27 cellular contexts compared by ENCODE assay signal in genomic region chr21:45419162-45419561, GRCh38. TPM values are rescaled to one million over a fixed set of nuclear protein-coding genes. Genes with fewer than 3 reads are reported as not detected.
DNase-seq lines count a peak whose midpoint lies in the region; ATAC-seq, FAIRE-seq and TF ChIP-seq lines count a peak whose summit lies in the region.
"Had no signal": no experiment of that assay in that cellular context is flagged by ENCODE, and none has a peak within 500 bp of the region (broad histone marks: within the 10 kb centered on the region; RNA-seq: fewer than 3 reads in every experiment).

No MANE protein-coding gene starts in this region.

- H3K9me3 ChIP-seq in mucosa of descending colon: no peaks in the 10 kb centered on the region
- H3K9me3 ChIP-seq: breast epithelium, heart left ventricle, left lung, psoas muscle had no signal

- no peaks in the 10 kb centered on the region for H3K27me3 Mint-ChIP-seq in WTC11 (ENCODE audit: low read depth)
- H3K27me3 Mint-ChIP-seq: activated naive CD8-positive, alpha-beta T cell treated with anti-CD3 and anti-CD28 coated beads for 36 hours had no signal

- no peaks in the 10 kb centered on the region for H3K4me1 ChIP-seq in mucosa of descending colon (ENCODE audit: low read depth)
- H3K4me1 ChIP-seq: left lung had no signal

- H3K36me3 Mint-ChIP-seq in WTC11: no peaks in the 10 kb centered on the region
- H3K36me3 Mint-ChIP-seq: activated naive CD8-positive, alpha-beta T cell treated with anti-CD3 and anti-CD28 coated beads for 36 hours; CD4-positive, alpha-beta memory T cell; stimulated activated naive B cell treated with anti-CD40 and anti-IgM and Interleukin-4, amounts not matched to agents 10 μg/mL and 1 μg/mL and 100 μg/mL, for 72 hours had no signal

- H3K4me3 Mint-ChIP-seq in WTC11: no peak overlapping the region
- H3K4me3 Mint-ChIP-seq: activated naive CD8-positive, alpha-beta T cell treated with anti-CD3 and anti-CD28 coated beads for 36 hours; dendritic cell treated with granulocyte-macrophage colony-stimulating factor and Interleukin-4, amounts not matched to agents 40 ng/mL and 50 ng/mL, for 4 days; stimulated activated naive B cell treated with anti-CD40 and anti-IgM and Interleukin-4, amounts not matched to agents 10 μg/mL and 1 μg/mL and 100 μg/mL, for 72 hours had no signal

- peaks cover 40% of the 10 kb centered on the region for H3K4me1 Mint-ChIP-seq in WTC11
- H3K4me1 Mint-ChIP-seq: activated naive CD8-positive, alpha-beta T cell treated with anti-CD3 and anti-CD28 coated beads for 36 hours; stimulated activated naive B cell treated with anti-CD40 and anti-IgM and Interleukin-4, amounts not matched to agents 10 μg/mL and 1 μg/mL and 100 μg/mL, for 72 hours had no signal

- H3K27ac Mint-ChIP-seq in WTC11: peak overlapping the region; percentile 87
- H3K27ac Mint-ChIP-seq: activated naive CD8-positive, alpha-beta T cell treated with anti-CD3 and anti-CD28 coated beads for 36 hours; activated T-helper 2 cell treated with anti-CD3 and anti-CD28 coated beads, Interferon-gamma antibody, Interleukin-2, Interleukin-4, amounts not matched to agents 10 μg/mL and 5 μg/mL and 100 μg/mL, durations not matched to agents 14 hours and 24 hours and 36 hours; dendritic cell treated with granulocyte-macrophage colony-stimulating factor and Interleukin-4, amounts not matched to agents 40 ng/mL and 50 ng/mL, for 4 days; stimulated activated naive B cell treated with anti-CD40 and anti-IgM and Interleukin-4, amounts not matched to agents 10 μg/mL and 1 μg/mL and 100 μg/mL, for 72 hours had no signal

- no peaks in the 10 kb centered on the region for H3K36me3 ChIP-seq in mucosa of descending colon (ENCODE audit: low read depth)
- H3K36me3 ChIP-seq: breast epithelium, heart left ventricle, left lung had no signal

- CTCF ChIA-PET in WTC11 (lab: Charles Lee): interaction anchor here (1.3 to 1.4 kb wide), 2 partner anchors 11 to 61 kb away, joined by 3 to 4 read pairs; no protein-coding TSS in a partner anchor

- FAIRE-seq in urothelium cell line (lab: Jason Lieb, UNC): peak; percentile 81
- FAIRE-seq: G401.6, small intestine had no signal

- H3K4me3 ChIP-seq in mucosa of descending colon: no peak overlapping the region
- H3K4me3 ChIP-seq: breast epithelium, left lung, psoas muscle had no signal

- no peaks in the 10 kb centered on the region for H3K9me3 Mint-ChIP-seq in WTC11
- H3K9me3 Mint-ChIP-seq: activated naive CD8-positive, alpha-beta T cell treated with anti-CD3 and anti-CD28 coated beads for 36 hours; activated T-helper 2 cell treated with anti-CD3 and anti-CD28 coated beads, Interferon-gamma antibody, Interleukin-2, Interleukin-4, amounts not matched to agents 10 μg/mL and 5 μg/mL and 100 μg/mL, durations not matched to agents 14 hours and 24 hours and 36 hours; CD4-positive, alpha-beta memory T cell; dendritic cell treated with granulocyte-macrophage colony-stimulating factor and Interleukin-4, amounts not matched to agents 40 ng/mL and 50 ng/mL, for 4 days; stimulated activated naive B cell treated with anti-CD40 and anti-IgM and Interleukin-4, amounts not matched to agents 10 μg/mL and 1 μg/mL and 100 μg/mL, for 72 hours had no signal

- TF ChIP-seq CTCF in WTC11 (IDR thresholded peaks at IDR 0.05) (no peak), mucosa of descending colon (IDR thresholded peaks at IDR 0.05) (no peak)

- POLR2A ChIA-PET in WTC11 (lab: Charles Lee): interaction anchor here (1.4 kb wide), 1 partner anchor 9 kb away, joined by 4 read pairs; no protein-coding TSS in a partner anchor

- intact Hi-C loops in Right ventricle myocardium superior (cut with DNase I): no loop called here
- intact Hi-C loops in mucosa of descending colon (cut with DNase I, micrococcal nuclease): no loop called here

- ATAC-seq in WTC11 (no peak), Right ventricle myocardium superior (ENCODE audit: poor library complexity) (no peak), mucosa of descending colon (no peak), HG02623 (IDR thresholded peaks at IDR 0.05; ENCODE audit: unreplicated experiment) (no peak)
- ATAC-seq: left lung; psoas muscle; SK-N-SH treated with all-trans-retinoic acid at 6 μM for 48 hours; stimulated activated naive B cell treated with anti-CD40 and anti-IgM and Interleukin-4, amounts not matched to agents 10 μg/mL and 1 μg/mL and 100 μg/mL, for 72 hours had no signal

- DNase-seq in WTC11 (ENCODE audit: low spot score): peak; percentile 6
- peak; percentile 26 for DNase-seq in Right ventricle myocardium superior
- peak in 2 of 3 donors; percentile 19 to 37 for DNase-seq in mucosa of descending colon
- no peak for DNase-seq in urothelium cell line (ENCODE audit: low spot score)
- DNase-seq in middle frontal gyrus (ENCODE audit: extremely low spot score, low spot score): no peak
- DNase-seq in NCI-H748 (lab: John Stamatoyannopoulos, UW; ENCODE audit: unreplicated experiment): no peak
- DNase-seq in Kasumi-1 (lab: John Stamatoyannopoulos, UW): no peak
- DNase-seq: activated CD8-positive, alpha-beta memory T cell treated with anti-CD3 and anti-CD28 coated beads, Interleukin-2, amount 50 U/mL, for 4 hours; activated naive CD8-positive, alpha-beta T cell treated with anti-CD3 and anti-CD28 coated beads for 36 hours; DMS153; NCI-H1092; NCI-H1930; NCI-H345; small intestine; stimulated activated CD4-positive, alpha-beta T cell treated with anti-CD3 and anti-CD28 coated beads, Interleukin-2, amount 100 ng/mL, for 48 hours; stimulated activated naive B cell treated with anti-CD40 and anti-IgM and Interleukin-4, amounts not matched to agents 10 μg/mL and 1 μg/mL and 100 μg/mL, for 72 hours; T-helper 9 cell had no signal

TF ChIP-seq in WTC11, 78 proteins besides CTCF, POLR2A, EP300 and RAD21 (continues in another document):
- TF ChIP-seq IRF2 (CRISPR knock-in tag; IDR thresholded peaks at IDR 0.05; ENCODE audit: borderline replicate concordance, low read depth): no peak
- TF ChIP-seq CREM (CRISPR knock-in tag; IDR thresholded peaks at IDR 0.05): no peak
- no peak for TF ChIP-seq KAT7 (CRISPR knock-in tag; IDR thresholded peaks at IDR 0.05; ENCODE audit: borderline replicate concordance)
- TF ChIP-seq NR2C2 (CRISPR knock-in tag; IDR thresholded peaks at IDR 0.05): no peak
- TF ChIP-seq RORB (CRISPR knock-in tag; IDR thresholded peaks at IDR 0.05): no peak
- TF ChIP-seq PRDM15 (CRISPR knock-in tag; IDR thresholded peaks at IDR 0.05): no peak
- TF ChIP-seq E2F1 (CRISPR knock-in tag; IDR thresholded peaks at IDR 0.05): no peak
- no peak for TF ChIP-seq EMX1 (CRISPR knock-in tag; IDR thresholded peaks at IDR 0.05)
- TF ChIP-seq CREB1 (CRISPR knock-in tag; IDR thresholded peaks at IDR 0.05): no peak
- no peak for TF ChIP-seq E2F4 (CRISPR knock-in tag; IDR thresholded peaks at IDR 0.05; ENCODE audit: borderline replicate concordance, low read depth)

RNA-seq across cellular contexts. Expression of gene COL18A1, which starts 14.2 kb away (rescaled TPM):
- total RNA-seq in WTC11 (2021): 231 to 241 TPM (median 231 TPM) in 3 replicates
- total RNA-seq in Right ventricle myocardium superior: 44.2 TPM
- total RNA-seq in mucosa of descending colon: 10 to 100 TPM in 2 of 3 donors, 1 to 10 TPM in 1; 4.6 to 46.9 (median 21.3) TPM

Comparison
In these comparisons a context has a peak if more than half of its experiments do, and no peak if none do; other contexts are left out.
1. DNase-seq: peak in WTC11 (single experiment), Right ventricle myocardium superior (single experiment) and mucosa of descending colon (2 of 3); none in urothelium cell line (single experiment), middle frontal gyrus (single experiment), NCI-H748 (single experiment) and Kasumi-1 (0 of 2).